In genomic region chr16:75584108-75584507, GRCh38 we compare ENCODE assay signal across 14 cellular contexts. TPM values are rescaled to one million over a fixed set of nuclear protein-coding genes. Genes with fewer than 3 reads are reported as not detected.
DNase-seq lines count a peak whose midpoint lies in the region; ATAC-seq and TF ChIP-seq lines count a peak whose summit lies in the region.
"Had no signal": no experiment of that assay in that cellular context is flagged by ENCODE, and none has a peak within 500 bp of the region (broad histone marks: within the 10 kb centered on the region; RNA-seq: fewer than 3 reads in every experiment).

No MANE protein-coding gene starts in this region.

- peak overlapping the region; percentile 88 for H3K27ac Mint-ChIP-seq in T-helper 17 cell

- no peak for TF ChIP-seq CTCF in GM12864 (IDR thresholded peaks at IDR 0.05; ENCODE audit: low read depth, low read length, missing control alignments)

- ATAC-seq in GM19397 (IDR thresholded peaks at IDR 0.05; ENCODE audit: unreplicated experiment) (peak; percentile 52), HG03095 (IDR thresholded peaks at IDR 0.05; ENCODE audit: unreplicated experiment) (peak; percentile 77), T-helper 17 cell (no peak), HG02571 (IDR thresholded peaks at IDR 0.05; ENCODE audit: unreplicated experiment) (no peak)

- H3K4me3 ChIP-seq in GM12864 (ENCODE audit: low read depth, low read length), result no peak overlapping the region
- H3K4me3 ChIP-seq: left ventricle myocardium inferior, spleen had no signal

- H3K4me3 Mint-ChIP-seq in T-helper 17 cell, result no peak overlapping the region

- no peaks in the 10 kb centered on the region for H3K27me3 Mint-ChIP-seq in T-helper 17 cell

- DNase-seq in GM12864 (ENCODE audit: low read depth) (peak; percentile 46), T-helper 17 cell (no peak), NCI-H2081 (lab: John Stamatoyannopoulos, UW) (no peak), glomerular visceral epithelial cell (ENCODE audit: extremely low spot score) (no peak)
- no peak for DNase-seq in NK-92 treated with Interleukin-12 subunit alpha and Interleukin-12 subunit beta, amount 100 ng/mL, for 24 hours (lab: John Stamatoyannopoulos, UW)
- DNase-seq: anterior cingulate cortex; effector CD4-positive, alpha-beta T cell; EL; left ventricle myocardium inferior; NCI-H2227 treated with DMSO at 0.1 percent for 48 hours; spleen had no signal

- no peaks in the 10 kb centered on the region for H3K9me3 ChIP-seq in T-helper 17 cell (ENCODE audit: control insufficient read depth, low read length, poor library complexity, severe bottlenecking)
- H3K9me3 ChIP-seq: left ventricle myocardium inferior, spleen had no signal

- H3K4me1 Mint-ChIP-seq in T-helper 17 cell, result peaks cover 14% of the 10 kb centered on the region

- no peaks in the 10 kb centered on the region for H3K36me3 Mint-ChIP-seq in T-helper 17 cell (ENCODE audit: low read depth)

RNA-seq across cellular contexts. Expression of gene GABARAPL2, which starts 17.9 kb away (rescaled TPM):
- 10 to 100 TPM; 76.5 to 79.5 TPM for total RNA-seq in T-helper 17 cell

RNA-seq across cellular contexts. Expression of gene TMEM231, which starts 28.1 kb away (rescaled TPM):
- 1 to 10 TPM; 5.3 to 7.5 TPM for total RNA-seq in T-helper 17 cell

RNA-seq across cellular contexts. Expression of gene ADAT1, which starts 39.0 kb away (rescaled TPM):
- 10 to 100 TPM; 57.9 to 64.1 TPM for total RNA-seq in T-helper 17 cell

RNA-seq across cellular contexts. Expression of gene CHST5, which starts 48.2 kb away (rescaled TPM):
- under 1 TPM in 1 of 2 donors, not detected in 1; 0.16 TPM for total RNA-seq in T-helper 17 cell

Comparison
In these comparisons a context has a peak if more than half of its experiments do, and no peak if none do; other contexts are left out.
1. ATAC-seq: peak in GM19397 (single experiment) and HG03095 (single experiment); none in T-helper 17 cell (single experiment) and HG02571 (single experiment).